Comparison of ENCODE assay signal across 10 cellular contexts in genomic region chr17:38797828-38798227, GRCh38. TPM values are rescaled to one million over a fixed set of nuclear protein-coding genes. Genes with fewer than 3 reads are reported as not detected.
DNase-seq lines count a peak whose midpoint lies in the region; ATAC-seq, FAIRE-seq and TF ChIP-seq lines count a peak whose summit lies in the region.
"Had no signal": no experiment of that assay in that cellular context is flagged by ENCODE, and none has a peak within 500 bp of the region (broad histone marks: within the 10 kb centered on the region; RNA-seq: fewer than 3 reads in every experiment).

No MANE protein-coding gene starts in this region.

- CTCF ChIA-PET in activated CD4-positive, alpha-beta memory T cell treated with anti-CD3 and anti-CD28 coated beads for 36 hours (lab: Charles Lee), result interaction anchor here (0.6 to 1.3 kb wide), 3 partner anchors 30 to 68 kb away, joined by 3 to 6 read pairs (median 3); no protein-coding TSS in a partner anchor
- CTCF ChIA-PET in RWPE1 (lab: Yijun Ruan, JAX), result interaction anchor here (0.5 kb wide), 1 partner anchor 908 kb away, joined by 4 read pairs; no protein-coding TSS in a partner anchor

- H3K4me1 ChIP-seq in gastroesophageal sphincter (peaks cover 3 to 59% (median 29%) of the 10 kb centered on the region in 3 donors), smooth muscle cell (ENCODE audit: low read depth) (peaks cover 14% of the 10 kb centered on the region), small intestine (ENCODE audit: control insufficient read depth in 2 of 2, insufficient read depth in 1 of 2, low read depth in 1 of 2, low read length in 1 of 2) (peaks cover 11 to 12% of the 10 kb centered on the region in 2 donors)

- H3K36me3 Mint-ChIP-seq in HFFc6 (ENCODE audit: low read depth), result peaks cover 45% of the 10 kb centered on the region
- H3K36me3 Mint-ChIP-seq in activated CD4-positive, alpha-beta memory T cell treated with anti-CD3 and anti-CD28 coated beads for 36 hours, result peaks cover 18% of the 10 kb centered on the region

- intact Hi-C loops in activated CD4-positive, alpha-beta memory T cell treated with anti-CD3 and anti-CD28 coated beads for 36 hours (cut with micrococcal nuclease), result loop anchor here (2.0 kb wide), 1 partner anchor 45 kb away; the partner anchor contains the start of gene PSMB3

- H3K27ac Mint-ChIP-seq in HFFc6, result peak overlapping the region; percentile 92
- H3K27ac Mint-ChIP-seq in activated CD4-positive, alpha-beta memory T cell treated with anti-CD3 and anti-CD28 coated beads for 36 hours, result peak overlapping the region; percentile 86

- WGBS in gastroesophageal sphincter (ENCODE audit: low coverage in 1 of 2), 2 donors, result 61 to 86% methylated on average over 3 to 4 of the region's 6 CpGs
- WGBS in smooth muscle cell (ENCODE audit: low lambda C conversion rate), result 89% methylated on average over 6 of the region's 6 CpGs
- WGBS in small intestine, 3 donors, result 78 to 86% (median 86%) methylated on average over 6 of the region's 6 CpGs

- H3K4me2 ChIP-seq in smooth muscle cell, result peak overlapping the region; percentile 94

- peaks cover 60% of the 10 kb centered on the region for H3K79me2 ChIP-seq in smooth muscle cell (ENCODE audit: low read depth)

- peaks cover 38% of the 10 kb centered on the region for H3K4me1 Mint-ChIP-seq in HFFc6 (ENCODE audit: low read depth)
- peaks cover 39% of the 10 kb centered on the region for H3K4me1 Mint-ChIP-seq in activated CD4-positive, alpha-beta memory T cell treated with anti-CD3 and anti-CD28 coated beads for 36 hours (ENCODE audit: low read depth)

- ATAC-seq in gastroesophageal sphincter, result no peak

- peak overlapping the region in 3 of 4 donors; percentile 98 to 100 (median 99) for H3K27ac ChIP-seq in gastroesophageal sphincter
- no peak overlapping the region for H3K27ac ChIP-seq in smooth muscle cell (ENCODE audit: low read depth)
- peak overlapping the region in 1 of 2 donors; percentile 7 for H3K27ac ChIP-seq in small intestine (ENCODE audit: low read depth in 1 of 2, low read length in 1 of 2)
- no peak overlapping the region for H3K27ac ChIP-seq in RWPE1
- no peak overlapping the region; the same call in 1 of the 2 replicates for H3K27ac ChIP-seq in WERI-Rb-1

- TF ChIP-seq CTCF in HFFc6 (IDR thresholded peaks at IDR 0.05) (no peak), gastroesophageal sphincter (IDR thresholded peaks at IDR 0.05) (no peak), smooth muscle cell (IDR thresholded peaks at IDR 0.05; ENCODE audit: borderline replicate concordance, insufficient read depth, poor library complexity, severe bottlenecking) (no peak), RWPE1 (conservative IDR thresholded peaks at IDR 0.05; ENCODE audit: low read depth) (no peak), WERI-Rb-1 (IDR thresholded peaks at IDR 0.05; ENCODE audit: low read depth, low read length) (no peak)

- no peak for TF ChIP-seq POLR2A in gastroesophageal sphincter (IDR thresholded peaks at IDR 0.05)

- DNase-seq in HFFc6 (no peak), smooth muscle cell (lab: John Stamatoyannopoulos, UW; ENCODE audit: unreplicated experiment) (no peak), kidney glomerular epithelial cell (lab: John Stamatoyannopoulos, UW) (no peak), small intestine (no peak), RWPE1 (ENCODE audit: low spot score) (no peak), WERI-Rb-1 (no peak)
- no peak for DNase-seq in activated CD4-positive, alpha-beta memory T cell treated with anti-CD3 and anti-CD28 coated beads for 36 hours
- DNase-seq: NCI-H446 had no signal

- peaks cover 3 to 20% of the 10 kb centered on the region in 2 donors for H3K36me3 ChIP-seq in gastroesophageal sphincter
- H3K36me3 ChIP-seq in smooth muscle cell (ENCODE audit: low read depth), result no peaks in the 10 kb centered on the region
- peaks cover 7 to 9% of the 10 kb centered on the region in 2 donors for H3K36me3 ChIP-seq in small intestine (ENCODE audit: control insufficient read depth in 2 of 2, insufficient read depth in 2 of 2, low read length in 2 of 2)
- H3K36me3 ChIP-seq in WERI-Rb-1, result peaks cover 36% of the 10 kb centered on the region

- H3K27me3 Mint-ChIP-seq in HFFc6 (ENCODE audit: insufficient read depth), result peaks cover 3% of the 10 kb centered on the region; the same call in 1 of the 2 replicates
- no peaks in the 10 kb centered on the region for H3K27me3 Mint-ChIP-seq in activated CD4-positive, alpha-beta memory T cell treated with anti-CD3 and anti-CD28 coated beads for 36 hours

- H3K4me3 ChIP-seq in gastroesophageal sphincter, result peak overlapping the region; percentile 94
- peak overlapping the region; percentile 92 for H3K4me3 ChIP-seq in smooth muscle cell
- peak overlapping the region in 1 of 2 donors; percentile 78 for H3K4me3 ChIP-seq in small intestine (ENCODE audit: low read depth in 1 of 2, low read length in 2 of 2)
- no peak overlapping the region for H3K4me3 ChIP-seq in WERI-Rb-1 (ENCODE audit: low read depth, low read length)

- peak overlapping the region; percentile 100 for H3K9ac ChIP-seq in smooth muscle cell (ENCODE audit: low read depth)

- POLR2A ChIA-PET in activated CD4-positive, alpha-beta memory T cell treated with anti-CD3 and anti-CD28 coated beads for 36 hours (lab: Charles Lee), result no interaction called here
- POLR2A ChIA-PET in RWPE1 (lab: Yijun Ruan, JAX; ENCODE audit: low non-redundant PET), result no interaction called here

- H3K9me3 Mint-ChIP-seq in HFFc6, result no peaks in the 10 kb centered on the region
- H3K9me3 Mint-ChIP-seq in activated CD4-positive, alpha-beta memory T cell treated with anti-CD3 and anti-CD28 coated beads for 36 hours, result no peaks in the 10 kb centered on the region

- H3F3A ChIP-seq in smooth muscle cell (ENCODE audit: low read depth), result no peaks in the 10 kb centered on the region

- H3K9me3 ChIP-seq in gastroesophageal sphincter (no peaks in the 10 kb centered on the region), smooth muscle cell (replicated peaks; ENCODE audit: low read depth) (no peaks in the 10 kb centered on the region), small intestine (ENCODE audit: control insufficient read depth, low read depth) (no peaks in the 10 kb centered on the region), WERI-Rb-1 (ENCODE audit: severe bottlenecking) (no peaks in the 10 kb centered on the region)

- peak overlapping the region; percentile 96 for H3K4me3 Mint-ChIP-seq in HFFc6
- H3K4me3 Mint-ChIP-seq in activated CD4-positive, alpha-beta memory T cell treated with anti-CD3 and anti-CD28 coated beads for 36 hours, result peak overlapping the region; percentile 80

- no peak for TF ChIP-seq EP300 in gastroesophageal sphincter (IDR thresholded peaks at IDR 0.05)

- H2AFZ ChIP-seq in smooth muscle cell (ENCODE audit: low read depth), result no peak overlapping the region

- H3K27me3 ChIP-seq in gastroesophageal sphincter, result no peaks in the 10 kb centered on the region
- no peaks in the 10 kb centered on the region for H3K27me3 ChIP-seq in smooth muscle cell (ENCODE audit: low read depth)
- H3K27me3 ChIP-seq in small intestine (ENCODE audit: control insufficient read depth in 2 of 2, insufficient read depth in 2 of 2, low read length in 2 of 2), result no peaks in the 10 kb centered on the region
- H3K27me3 ChIP-seq in WERI-Rb-1 (ENCODE audit: insufficient read depth, low read depth, severe bottlenecking), result no peaks in the 10 kb centered on the region

- FAIRE-seq in small intestine (lab: Jason Lieb, UNC), result no peak
- FAIRE-seq: colon had no signal

- peaks cover 60% of the 10 kb centered on the region for H4K20me1 ChIP-seq in smooth muscle cell (ENCODE audit: low read depth)

RNA-seq across cellular contexts. Expression of gene PIP4K2B, which starts 1.5 kb away (rescaled TPM):
- total RNA-seq in HFFc6 (2021; fragmentation: NEBNext Ultra II Directional; extraction: Animal tissue kit (Norgen Biotek cat#: 25700)), result 10 to 100 TPM; 48.7 to 61.8 (median 55.5) TPM
- total RNA-seq in activated CD4-positive, alpha-beta memory T cell treated with anti-CD3 and anti-CD28 coated beads for 36 hours, result 10 to 100 TPM; 37.8 to 37.9 TPM
- total RNA-seq in gastroesophageal sphincter (10 to 100 TPM; 43.9 to 80.3 (median 62.1) TPM), smooth muscle cell (31.9 and 46.5 TPM in 2 replicates)
- polyA plus RNA-seq in smooth muscle cell (11.1 and 13.7 TPM in 2 replicates), small intestine (10 to 100 TPM in 1 of 3 donors, 1 to 10 TPM in 2; 4.9 to 19.6 (median 4.9) TPM)

RNA-seq across cellular contexts. Expression of gene CWC25, which starts 27.3 kb away (rescaled TPM):
- 10 to 100 TPM; 11.0 to 13.7 (median 12.9) TPM for total RNA-seq in HFFc6 (2021; fragmentation: NEBNext Ultra II Directional; extraction: Animal tissue kit (Norgen Biotek cat#: 25700))
- 10 to 100 TPM; 21.1 to 21.5 TPM for total RNA-seq in activated CD4-positive, alpha-beta memory T cell treated with anti-CD3 and anti-CD28 coated beads for 36 hours
- total RNA-seq in gastroesophageal sphincter, result 10 to 100 TPM; 13.6 to 35.0 (median 23.3) TPM
- 9.2 and 26.0 TPM in 2 replicates for total RNA-seq in smooth muscle cell
- 11.0 and 17.2 TPM in 2 replicates for polyA plus RNA-seq in smooth muscle cell
- 10 to 100 TPM; 12.6 to 61.1 (median 45.7) TPM for polyA plus RNA-seq in small intestine

RNA-seq across cellular contexts. Expression of gene PSMB3, which starts 45.3 kb away (rescaled TPM):
- 100 to 1,000 TPM; 232 to 273 (median 253) TPM for total RNA-seq in HFFc6 (2021; fragmentation: NEBNext Ultra II Directional; extraction: Animal tissue kit (Norgen Biotek cat#: 25700))
- 100 to 1,000 TPM; 335 to 348 TPM for total RNA-seq in activated CD4-positive, alpha-beta memory T cell treated with anti-CD3 and anti-CD28 coated beads for 36 hours
- total RNA-seq in gastroesophageal sphincter (100 to 1,000 TPM; 107 to 123 (median 117) TPM), smooth muscle cell (265 and 312 TPM in 2 replicates)
- polyA plus RNA-seq in smooth muscle cell (346 and 358 TPM in 2 replicates), small intestine (100 to 1,000 TPM; 243 to 310 (median 253) TPM)

RNA-seq across cellular contexts. Expression of gene PCGF2, which starts 49.7 kb away (rescaled TPM):
- total RNA-seq in HFFc6 (2021; fragmentation: NEBNext Ultra II Directional; extraction: Animal tissue kit (Norgen Biotek cat#: 25700)), result 10 to 100 TPM; 59.7 to 73.5 (median 69.0) TPM
- 1 to 10 TPM; 3.4 to 4.2 TPM for total RNA-seq in activated CD4-positive, alpha-beta memory T cell treated with anti-CD3 and anti-CD28 coated beads for 36 hours
- total RNA-seq in gastroesophageal sphincter (10 to 100 TPM in 1 of 4 donors, 1 to 10 TPM in 3; 6.4 to 13.0 (median 9.7) TPM), smooth muscle cell (4.7 and 11.6 TPM in 2 replicates)
- polyA plus RNA-seq in smooth muscle cell (6.1 and 11.2 TPM in 2 replicates), small intestine (10 to 100 TPM in 2 of 3 donors, 1 to 10 TPM in 1; 7.6 to 30.2 (median 16.7) TPM)

RNA-seq across cellular contexts. Expression of gene RPL23, which starts 55.7 kb away (rescaled TPM):
- total RNA-seq in HFFc6 (2021; fragmentation: NEBNext Ultra II Directional; extraction: Animal tissue kit (Norgen Biotek cat#: 25700)), result 1,000 to 10,000 TPM; 1,099 to 1,402 (median 1,310) TPM
- 1,000 to 10,000 TPM; 1,774 to 1,791 TPM for total RNA-seq in activated CD4-positive, alpha-beta memory T cell treated with anti-CD3 and anti-CD28 coated beads for 36 hours
- 1,000 to 10,000 TPM in 3 of 4 donors, 100 to 1,000 TPM in 1; 755 to 2,040 (median 1,511) TPM for total RNA-seq in gastroesophageal sphincter
- total RNA-seq in smooth muscle cell, result 1,675 and 1,715 TPM in 2 replicates
- 435 and 499 TPM in 2 replicates for polyA plus RNA-seq in smooth muscle cell
- 1,000 to 10,000 TPM; 1,251 to 3,207 (median 2,524) TPM for polyA plus RNA-seq in small intestine

Comparison
In these comparisons a context has a peak if more than half of its experiments do, and no peak if none do; other contexts are left out.
1. H3K27ac ChIP-seq: peak in gastroesophageal sphincter (3 of 4); none in smooth muscle cell (single experiment), RWPE1 (single experiment) and WERI-Rb-1 (single experiment).